In the genomic region with DNA sequence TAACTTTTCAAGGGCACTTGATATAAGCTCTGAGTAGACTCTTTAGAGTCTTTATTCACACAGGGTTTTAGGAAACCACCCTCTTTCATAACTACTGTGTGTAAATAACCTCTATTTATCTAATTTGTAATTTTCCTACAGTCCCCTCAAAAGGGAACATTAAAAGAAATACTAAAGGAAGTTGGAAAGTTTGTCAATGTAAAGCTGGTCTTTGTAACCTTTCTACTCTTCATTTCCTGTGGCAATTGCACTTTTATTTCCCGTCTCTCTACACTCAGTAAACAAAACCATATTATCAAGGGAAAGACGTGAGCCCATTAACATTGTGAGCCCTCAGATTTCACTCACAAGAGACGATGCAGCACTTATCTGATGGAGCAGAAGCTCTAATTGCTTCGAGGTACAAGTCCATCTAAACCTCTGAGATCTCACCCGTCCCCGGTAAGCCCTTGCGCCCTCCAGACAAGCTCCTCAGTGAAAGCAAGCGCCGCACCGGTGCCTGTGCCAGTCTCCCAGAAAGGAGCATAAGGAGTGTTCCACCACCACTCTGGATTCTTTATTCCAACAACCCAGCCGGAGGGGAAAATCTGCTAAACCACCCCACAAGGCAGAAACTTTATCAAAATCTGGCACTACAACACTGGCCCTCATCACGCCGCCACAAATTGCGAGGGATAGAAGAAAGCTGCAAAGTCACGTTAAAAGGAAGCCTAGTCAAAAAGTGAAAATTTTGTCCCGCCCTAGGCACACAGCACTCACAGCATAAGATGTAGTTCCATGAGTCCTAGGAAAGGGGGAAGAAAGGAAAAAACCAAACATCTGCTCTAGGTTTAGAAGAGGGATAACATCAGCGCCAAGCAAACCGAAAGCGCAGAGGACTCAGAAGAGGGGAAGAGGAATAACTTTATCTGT, we compare ENCODE assay signal across 8 cellular contexts. TPM values are rescaled to one million over a fixed set of nuclear protein-coding genes. Genes with fewer than 3 reads are reported as not detected.
DNase-seq lines count a peak whose midpoint lies in the region; ATAC-seq, FAIRE-seq and TF ChIP-seq lines count a peak whose summit lies in the region.

No MANE protein-coding gene starts in this region.

- H3K9me3 ChIP-seq in esophagus squamous epithelium (no peaks in the 10 kb centered on the region), parathyroid adenoma (ENCODE audit: control insufficient read depth, low read length) (no peaks in the 10 kb centered on the region)

- H3K9me3 Mint-ChIP-seq in activated CD8-positive, alpha-beta memory T cell treated with anti-CD3 and anti-CD28 coated beads, Interleukin-2, amount 10 ng/mL, durations not matched to agents 7 days and 5 days (ENCODE audit: low read depth), result no peaks in the 10 kb centered on the region

- TF ChIP-seq POLR2A in esophagus squamous epithelium (IDR thresholded peaks at IDR 0.05), result no peak

- H3K9ac ChIP-seq in parathyroid adenoma, result no peak overlapping the region

- H3K27me3 ChIP-seq in esophagus squamous epithelium, result peaks cover 6 to 100% (median 20%) of the 10 kb centered on the region in 4 donors
- peaks cover 17% of the 10 kb centered on the region for H3K27me3 ChIP-seq in parathyroid adenoma (ENCODE audit: control insufficient read depth, insufficient read depth, low read length)

- H3K4me1 ChIP-seq in esophagus squamous epithelium (peaks cover 11 to 30% (median 18%) of the 10 kb centered on the region in 3 donors), parathyroid adenoma (peaks cover 3% of the 10 kb centered on the region)

- peak overlapping the region; percentile 20 for H2AFZ ChIP-seq in parathyroid adenoma

- H3K4me3 Mint-ChIP-seq in activated CD8-positive, alpha-beta memory T cell treated with anti-CD3 and anti-CD28 coated beads, Interleukin-2, amount 10 ng/mL, durations not matched to agents 7 days and 5 days, result peak overlapping the region; percentile 74

- peak overlapping the region; percentile 6 to 68 (median 60) for H3K27ac ChIP-seq in esophagus squamous epithelium
- H3K27ac ChIP-seq in parathyroid adenoma, result no peak overlapping the region

- peaks cover 2% of the 10 kb centered on the region for H3K36me3 Mint-ChIP-seq in activated CD8-positive, alpha-beta memory T cell treated with anti-CD3 and anti-CD28 coated beads, Interleukin-2, amount 10 ng/mL, durations not matched to agents 7 days and 5 days

- WGBS in esophagus squamous epithelium, 2 donors, result 4 to 10% methylated on average over 16 to 18 of the region's 19 CpGs

- CTCF ChIA-PET in activated CD8-positive, alpha-beta memory T cell treated with anti-CD3 and anti-CD28 coated beads, Interleukin-2, amount 10 ng/mL, durations not matched to agents 7 days and 5 days (lab: Charles Lee), result interaction anchor here (0.6 to 1.2 kb wide), 4 partner anchors 48 to 268 kb away, joined by 3 to 4 read pairs (median 3); no protein-coding TSS in a partner anchor

- peaks cover 11% of the 10 kb centered on the region for H3K4me1 Mint-ChIP-seq in activated CD8-positive, alpha-beta memory T cell treated with anti-CD3 and anti-CD28 coated beads, Interleukin-2, amount 10 ng/mL, durations not matched to agents 7 days and 5 days

- DNase-seq in activated CD8-positive, alpha-beta memory T cell treated with anti-CD3 and anti-CD28 coated beads, Interleukin-2, amount 10 ng/mL, durations not matched to agents 7 days and 5 days, result no peak
- no peak for DNase-seq in activated CD8-positive, alpha-beta memory T cell treated with anti-CD3 and anti-CD28 coated beads, Interleukin-2, amount 50 U/mL, for 4 hours
- DNase-seq in RPMI7951 (ENCODE audit: low read depth), result peak; percentile 50
- no peak for DNase-seq in esophagus squamous epithelium (lab: John Stamatoyannopoulos, UW)
- DNase-seq in NCI-H446 treated with DMSO at 0.1 percent for 48 hours (lab: John Stamatoyannopoulos, UW), result no peak
- no peak for DNase-seq in globus pallidus (ENCODE audit: low spot score)
- DNase-seq in HTR-8/SVneo (ENCODE audit: insufficient read length, low spot score), result no peak

- H3K27ac Mint-ChIP-seq in activated CD8-positive, alpha-beta memory T cell treated with anti-CD3 and anti-CD28 coated beads, Interleukin-2, amount 10 ng/mL, durations not matched to agents 7 days and 5 days, result peak overlapping the region; percentile 33

- no peaks in the 10 kb centered on the region for H3K36me3 ChIP-seq in esophagus squamous epithelium
- H3K36me3 ChIP-seq in parathyroid adenoma (ENCODE audit: control insufficient read depth, insufficient read depth, low read length), result no peaks in the 10 kb centered on the region

- peak overlapping the region; percentile 67 for H3K4me2 ChIP-seq in parathyroid adenoma (ENCODE audit: low read length)

- intact Hi-C loops in esophagus squamous epithelium (cut with DNase I), result no loop called here

- TF ChIP-seq CTCF in esophagus squamous epithelium (IDR thresholded peaks at IDR 0.05), result no peak
- no peak for TF ChIP-seq CTCF in parathyroid adenoma (IDR thresholded peaks at IDR 0.05)

- peaks cover 81% of the 10 kb centered on the region for H3K27me3 Mint-ChIP-seq in activated CD8-positive, alpha-beta memory T cell treated with anti-CD3 and anti-CD28 coated beads, Interleukin-2, amount 10 ng/mL, durations not matched to agents 7 days and 5 days

- peak; percentile 30 for ATAC-seq in activated CD8-positive, alpha-beta memory T cell treated with anti-CD3 and anti-CD28 coated beads, Interleukin-2, amount 10 ng/mL, durations not matched to agents 7 days and 5 days

- H3K4me3 ChIP-seq in esophagus squamous epithelium (peak overlapping the region; percentile 41 to 71 (median 50)), parathyroid adenoma (ENCODE audit: low read depth, low read length) (peak overlapping the region; percentile 51)

- no peak for FAIRE-seq in HTR-8/SVneo (lab: Jason Lieb, UNC)

- no peaks in the 10 kb centered on the region for H3K79me2 ChIP-seq in parathyroid adenoma

RNA-seq across cellular contexts. Expression of a gene that starts 0.9 kb away (rescaled TPM):
- not detected for total RNA-seq in activated CD8-positive, alpha-beta memory T cell treated with anti-CD3 and anti-CD28 coated beads, Interleukin-2, amount 10 ng/mL, durations not matched to agents 7 days and 5 days
- 0.39 and 0.96 TPM in 2 replicates for total RNA-seq in RPMI7951 (2014; rRNA removed; shearing (Covaris generic))
- total RNA-seq in esophagus squamous epithelium, result under 1 TPM in 1 of 4 donors, not detected in 3; 0.19 TPM

RNA-seq across cellular contexts. Expression of a gene that starts 30.5 kb away (rescaled TPM):
- total RNA-seq in activated CD8-positive, alpha-beta memory T cell treated with anti-CD3 and anti-CD28 coated beads, Interleukin-2, amount 10 ng/mL, durations not matched to agents 7 days and 5 days, result not detected
- total RNA-seq in RPMI7951 (2014; rRNA removed; shearing (Covaris generic)), result 1.6 and 2.1 TPM in 2 replicates
- total RNA-seq in esophagus squamous epithelium, result 1 to 10 TPM in 2 of 4 donors, under 1 TPM in 1, not detected in 1; 0.40 to 2.9 (median 1.5) TPM

RNA-seq across cellular contexts. Expression of a gene that starts 36.2 kb away (rescaled TPM):
- not detected for total RNA-seq in activated CD8-positive, alpha-beta memory T cell treated with anti-CD3 and anti-CD28 coated beads, Interleukin-2, amount 10 ng/mL, durations not matched to agents 7 days and 5 days
- 7.2 and 9.6 TPM in 2 replicates for total RNA-seq in RPMI7951 (2014; rRNA removed; shearing (Covaris generic))
- total RNA-seq in esophagus squamous epithelium, result 1 to 10 TPM in 1 of 4 donors, under 1 TPM in 1, not detected in 2; 0.31 to 2.5 TPM

RNA-seq across cellular contexts. Expression of a gene that starts 58.1 kb away (rescaled TPM):
- total RNA-seq in activated CD8-positive, alpha-beta memory T cell treated with anti-CD3 and anti-CD28 coated beads, Interleukin-2, amount 10 ng/mL, durations not matched to agents 7 days and 5 days, result not detected
- total RNA-seq in RPMI7951 (2014; rRNA removed; shearing (Covaris generic)), result 11.7 and 16.1 TPM in 2 replicates
- total RNA-seq in esophagus squamous epithelium, result 1 to 10 TPM in 3 of 4 donors, not detected in 1; 1.2 to 4.6 (median 1.2) TPM
